In genomic region chr1:109253803-109254620, GRCh38 we compare ENCODE assay signal across 9 cellular contexts. TPM values are rescaled to one million over a fixed set of nuclear protein-coding genes. Genes with fewer than 3 reads are reported as not detected.
DNase-seq lines count a peak whose midpoint lies in the region; ATAC-seq and TF ChIP-seq lines count a peak whose summit lies in the region.
"Had no signal": no experiment of that assay in that cellular context is flagged by ENCODE, and none has a peak within 500 bp of the region (broad histone marks: within the 10 kb centered on the region; RNA-seq: fewer than 3 reads in every experiment).

No MANE protein-coding gene starts in this region.

- TF ChIP-seq POLR2A in lower leg skin (IDR thresholded peaks at IDR 0.05), result no peak

- H3K79me2 ChIP-seq in PC-3 (ENCODE audit: low read length), result no peaks in the 10 kb centered on the region

- no peak overlapping the region for H3K27ac ChIP-seq in PC-3 (ENCODE audit: low read length)

- no peaks in the 10 kb centered on the region for H3K9me2 ChIP-seq in PC-3 (replicated peaks; ENCODE audit: low read length)

- H3K36me3 ChIP-seq in PC-3 (ENCODE audit: low read depth, low read length), result no peaks in the 10 kb centered on the region

- no peaks in the 10 kb centered on the region for H4K20me1 ChIP-seq in PC-3 (ENCODE audit: low read length)

- no peak overlapping the region for H3K4me3 Mint-ChIP-seq in CD14-positive monocyte

- H3K4me3 ChIP-seq in PC-3 (ENCODE audit: low read length), result no peak overlapping the region
- no peak overlapping the region for H3K4me3 ChIP-seq in lower leg skin (ENCODE audit: low read depth, poor library complexity, severe bottlenecking)

- POLR2A ChIA-PET in PC-3 (lab: Charles Lee; ENCODE audit: unreplicated experiment), result interaction anchor here (0.6 kb wide), 1 partner anchor 212 kb away, joined by 3 read pairs; the partner anchor contains the start of gene WDR47

- peaks cover 19% of the 10 kb centered on the region for H3K4me1 ChIP-seq in PC-3 (ENCODE audit: insufficient read depth, low read length)

- peaks cover 7% of the 10 kb centered on the region for H3K4me1 Mint-ChIP-seq in CD14-positive monocyte

- H3F3A ChIP-seq in PC-3 (ENCODE audit: low read length, unreplicated experiment), result no peaks in the 10 kb centered on the region

- peak; percentile 37 for DNase-seq in CD14-positive monocyte (ENCODE audit: low spot score)
- peak; percentile 49 for DNase-seq in SK-MEL-5 (ENCODE audit: low read depth, low spot score)
- peak; percentile 71 for DNase-seq in cardiac septum (ENCODE audit: low spot score)
- DNase-seq in posterior cingulate gyrus, result peak in 7 of 10 donors; percentile 52 to 94 (median 65)
- DNase-seq in Kasumi-1 (lab: John Stamatoyannopoulos, UW), result no peak
- no peak for DNase-seq in PC-3
- DNase-seq in CD1c-positive myeloid dendritic cell (ENCODE audit: extremely low spot score), result no peak
- no peak for DNase-seq in lower leg skin (ENCODE audit: low spot score in 2 of 2)
- DNase-seq: GOT3 had no signal

- no peak overlapping the region for H2AFZ ChIP-seq in PC-3 (ENCODE audit: low read length)

- H3K9ac ChIP-seq in PC-3 (ENCODE audit: low read length), result no peak overlapping the region

- BruUV-seq in PC-3 (replicated peaks; lab: Mats Ljungman, UMichigan), result no TSS peak

- ATAC-seq in PC-3, result no peak

- whole genome bisulfite sequencing in lower leg skin, 2 donors, result 3 to 27% methylated on average over 6 to 9 of the region's 9 CpGs

- TF ChIP-seq CTCF in CD14-positive monocyte (IDR thresholded peaks at IDR 0.05), result no peak
- no peak for TF ChIP-seq CTCF in PC-3 (conservative IDR thresholded peaks at IDR 0.05; ENCODE audit: low read depth, low read length)
- no peak for TF ChIP-seq CTCF in lower leg skin (IDR thresholded peaks at IDR 0.05)

- CTCF ChIA-PET in PC-3 (lab: Charles Lee), result no interaction called here

- H3K9me3 ChIP-seq in PC-3 (ENCODE audit: low read length), result no peaks in the 10 kb centered on the region

- intact Hi-C loops in CD14-positive monocyte (cut with micrococcal nuclease) (no loop called here), cardiac septum (cut with DNase I) (no loop called here), posterior cingulate gyrus (cut with DNase I) (no loop called here), PC-3 (cut with micrococcal nuclease) (no loop called here), lower leg skin (cut with DNase I; ENCODE audit: low total_unique reads) (no loop called here)

- peaks cover 0 to 11% (median 0%) of the 10 kb centered on the region in 7 donors for H3K9me3 Mint-ChIP-seq in CD14-positive monocyte

- H3K36me3 Mint-ChIP-seq in CD14-positive monocyte, result no peaks in the 10 kb centered on the region

- in situ Hi-C loops in SK-MEL-5 (cut with HindIII; ENCODE audit: low pct_unique_long_range_greater_than_20kb, low sequenced_read_pairs), result no loop called here

- no peak overlapping the region for H3K27ac Mint-ChIP-seq in CD14-positive monocyte

- no peak overlapping the region for H3K4me2 ChIP-seq in PC-3 (ENCODE audit: low read length)

- no peaks in the 10 kb centered on the region for H3K27me3 ChIP-seq in PC-3 (ENCODE audit: low read length)

- peaks cover 19 to 45% (median 23%) of the 10 kb centered on the region in 3 donors for H3K27me3 Mint-ChIP-seq in CD14-positive monocyte (ENCODE audit: low read depth in 3 of 3)

RNA-seq across cellular contexts. Expression of gene CELSR2, which starts 4.7 kb away (rescaled TPM):
- under 1 TPM; 0.03 to 0.04 TPM for polyA plus RNA-seq in CD14-positive monocyte
- total RNA-seq in SK-MEL-5 (2014; rRNA removed; shearing (Covaris generic)), result 3.5 TPM in 2 replicates
- polyA plus RNA-seq in SK-MEL-5 (2015; cell fraction: cytosol; rRNA removed), result 15.9 and 19.4 TPM in 2 replicates
- polyA plus RNA-seq in SK-MEL-5 (2015; cell fraction: nucleus; rRNA removed), result 17.9 and 21.0 TPM in 2 replicates
- total RNA-seq in cardiac septum (7.1 TPM), PC-3 (2014; rRNA removed) (3.6 and 6.4 TPM in 2 replicates), lower leg skin (100 to 1,000 TPM in 2 of 4 donors, 10 to 100 TPM in 2; 86.4 to 109 (median 102) TPM)

RNA-seq across cellular contexts. Expression of gene PSRC1, which starts 28.9 kb away (rescaled TPM):
- polyA plus RNA-seq in CD14-positive monocyte, result 1 to 10 TPM; 5.8 to 7.1 TPM
- 17.1 and 17.3 TPM in 2 replicates for total RNA-seq in SK-MEL-5 (2014; rRNA removed; shearing (Covaris generic))
- 22.7 and 29.9 TPM in 2 replicates for polyA plus RNA-seq in SK-MEL-5 (2015; cell fraction: cytosol; rRNA removed)
- polyA plus RNA-seq in SK-MEL-5 (2015; cell fraction: nucleus; rRNA removed), result 131 and 164 TPM in 2 replicates
- total RNA-seq in cardiac septum, result 0.59 TPM
- 33.8 and 34.5 TPM in 2 replicates for total RNA-seq in PC-3 (2014; rRNA removed)
- total RNA-seq in lower leg skin, result 1 to 10 TPM; 2.8 to 6.9 (median 5.3) TPM

RNA-seq across cellular contexts. Expression of gene SARS1, which starts 40.3 kb away (rescaled TPM):
- 100 to 1,000 TPM in 1 of 2 donors, 10 to 100 TPM in 1; 99.1 to 107 TPM for polyA plus RNA-seq in CD14-positive monocyte
- 200 and 205 TPM in 2 replicates for total RNA-seq in SK-MEL-5 (2014; rRNA removed; shearing (Covaris generic))
- 226 and 241 TPM in 2 replicates for polyA plus RNA-seq in SK-MEL-5 (2015; cell fraction: cytosol; rRNA removed)
- polyA plus RNA-seq in SK-MEL-5 (2015; cell fraction: nucleus; rRNA removed), result 249 and 257 TPM in 2 replicates
- 104 TPM for total RNA-seq in cardiac septum
- 146 and 158 TPM in 2 replicates for total RNA-seq in PC-3 (2014; rRNA removed)
- total RNA-seq in lower leg skin, result 100 to 1,000 TPM; 154 to 172 (median 165) TPM

RNA-seq across cellular contexts. Expression of gene MYBPHL, which starts 52.8 kb away (rescaled TPM):
- polyA plus RNA-seq in CD14-positive monocyte, result under 1 TPM in 1 of 2 donors, not detected in 1; 0.13 TPM
- total RNA-seq in SK-MEL-5 (2014; rRNA removed; shearing (Covaris generic)), result 0.18 TPM in 1 of 2 replicates, not detected in the other
- polyA plus RNA-seq in SK-MEL-5 (2015; cell fraction: cytosol; rRNA removed), result not detected in 2 replicates
- polyA plus RNA-seq in SK-MEL-5 (2015; cell fraction: nucleus; rRNA removed), result not detected in 2 replicates
- total RNA-seq in cardiac septum, result 1.2 TPM
- total RNA-seq in PC-3 (2014; rRNA removed), result not detected in 2 replicates
- total RNA-seq in lower leg skin, result not detected

Comparison
In these comparisons a context has a peak if more than half of its experiments do, and no peak if none do; other contexts are left out.
1. DNase-seq: peak in CD14-positive monocyte (single experiment), SK-MEL-5 (single experiment), cardiac septum (single experiment) and posterior cingulate gyrus (7 of 10); none in Kasumi-1 (0 of 2), PC-3 (single experiment), CD1c-positive myeloid dendritic cell (single experiment) and lower leg skin (0 of 2).
2. RNA of gene CELSR2, which starts 4.7 kb away (total RNA-seq): 86.4 to 109 TPM in lower leg skin; 7.1 TPM in cardiac septum (single experiment), 3.6 to 6.4 TPM in PC-3 and 3.5 TPM in SK-MEL-5; every median in the first group is over 10 times any median in the second.